19 cellular contexts compared by ENCODE assay signal in the genomic region with DNA sequence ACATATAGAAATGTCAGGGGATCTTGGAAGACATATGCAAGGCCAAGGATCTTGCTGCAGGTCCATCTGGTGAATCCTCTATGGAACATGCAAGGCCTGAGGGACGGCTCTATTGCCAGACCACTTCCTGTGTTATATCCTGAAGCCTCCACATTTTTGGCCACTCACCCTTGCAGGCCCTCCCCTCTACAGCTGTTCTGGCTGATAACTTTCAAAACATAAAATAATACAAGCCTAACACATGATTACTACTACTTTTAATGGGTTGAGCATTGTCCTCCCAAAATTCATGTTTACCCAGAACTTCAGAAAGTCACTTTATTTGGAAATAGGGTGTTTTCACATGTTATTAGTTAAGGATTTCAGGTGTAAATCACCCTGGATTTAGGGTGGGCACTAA. TPM values are rescaled to one million over a fixed set of nuclear protein-coding genes. Genes with fewer than 3 reads are reported as not detected.
DNase-seq lines count a peak whose midpoint lies in the region; ATAC-seq and TF ChIP-seq lines count a peak whose summit lies in the region.
"Had no signal": no experiment of that assay in that cellular context is flagged by ENCODE, and none has a peak within 500 bp of the region (broad histone marks: within the 10 kb centered on the region; RNA-seq: fewer than 3 reads in every experiment).

No MANE protein-coding gene starts in this region.

- H3K27me3 ChIP-seq in heart left ventricle (no peaks in the 10 kb centered on the region), left ventricle myocardium inferior (ENCODE audit: low read depth) (no peaks in the 10 kb centered on the region), SJCRH30 (no peaks in the 10 kb centered on the region)
- H3K27me3 ChIP-seq: MG63 had no signal

- H3K36me3 ChIP-seq in heart left ventricle (no peaks in the 10 kb centered on the region), left ventricle myocardium inferior (no peaks in the 10 kb centered on the region), SJCRH30 (no peaks in the 10 kb centered on the region)
- H3K36me3 ChIP-seq: MG63 had no signal

- H3K27ac ChIP-seq in heart left ventricle (no peak overlapping the region), left ventricle myocardium inferior (replicated peaks) (no peak overlapping the region), SJCRH30 (no peak overlapping the region)
- H3K27ac ChIP-seq: HL-60 had no signal

- TF ChIP-seq POLR2A in heart left ventricle (IDR thresholded peaks at IDR 0.05), result no peak

- intact Hi-C loops in heart left ventricle (cut with DNase I) (no loop called here), left ventricle myocardium inferior (cut with micrococcal nuclease) (no loop called here)

- TF ChIP-seq CTCF in heart left ventricle (IDR thresholded peaks at IDR 0.05) (no peak), left ventricle myocardium inferior (IDR thresholded peaks at IDR 0.05; ENCODE audit: borderline replicate concordance) (no peak), fibroblast of mammary gland (conservative IDR thresholded peaks at IDR 0.05; ENCODE audit: control insufficient read depth, insufficient read depth, low read depth, low read length) (no peak)

- peak in 2 of 4 donors; percentile 60 to 68 for ATAC-seq in heart left ventricle
- ATAC-seq in left lobe of liver, result no peak
- ATAC-seq: GM12878, GM23338 had no signal

- H3K4me1 ChIP-seq in heart left ventricle, result peaks cover 0 to 4% (median 0%) of the 10 kb centered on the region in 12 donors
- H3K4me1 ChIP-seq in left ventricle myocardium inferior, result no peaks in the 10 kb centered on the region
- H3K4me1 ChIP-seq in SJCRH30, result no peaks in the 10 kb centered on the region; the same call in 1 of the 2 replicates

- H3K4me3 ChIP-seq in heart left ventricle, result no peak overlapping the region
- H3K4me3 ChIP-seq in left ventricle myocardium inferior, result no peak overlapping the region
- H3K4me3 ChIP-seq in SJCRH30, result no peak overlapping the region
- H3K4me3 ChIP-seq in fibroblast of mammary gland (ENCODE audit: control insufficient read depth, low read depth, low read length), result no peak overlapping the region
- no peak overlapping the region for H3K4me3 ChIP-seq in skeletal muscle cell (ENCODE audit: low read depth, low read length)
- H3K4me3 ChIP-seq: GM12878, GM23338, MG63 had no signal

- H3K9me3 ChIP-seq in heart left ventricle (no peaks in the 10 kb centered on the region), left ventricle myocardium inferior (replicated peaks) (no peaks in the 10 kb centered on the region), SJCRH30 (replicated peaks) (no peaks in the 10 kb centered on the region)
- H3K9me3 ChIP-seq: MG63 had no signal

- peak in 3 of 5 donors; percentile 25 to 35 (median 26) for DNase-seq in heart left ventricle
- no peak for DNase-seq in left ventricle myocardium inferior
- DNase-seq in SJCRH30, result peak; percentile 20 to 48
- DNase-seq in fibroblast of mammary gland (ENCODE audit: low read depth), result peak; percentile 46
- peak; percentile 27 for DNase-seq in skeletal muscle cell (ENCODE audit: low read depth)
- DNase-seq in SKM-1 treated with dmso at 0.1 percent for 144 hours (lab: John Stamatoyannopoulos, UW; ENCODE audit: unreplicated experiment), result no peak
- no peak for DNase-seq in left lobe of liver (ENCODE audit: low spot score)
- DNase-seq in activated CD4-positive, alpha-beta T cell treated with anti-CD3 and anti-CD28 coated beads for 1 hour, result no peak
- DNase-seq: 8988T, C1 segment of cervical spinal cord, DMS153, KG1, MG63, NCI-H1105 treated with DMSO at 0.1 percent for 48 hours, NCI-H187 treated with DMSO at 0.1 percent for 48 hours, NCI-H510A treated with DMSO at 0.1 percent for 48 hours had no signal

- WGBS in heart left ventricle, 4 donors, result 38 to 53% (median 43%) methylated on average over 1 of the region's 1 CpG

RNA-seq across cellular contexts. Expression of a gene that starts 18.5 kb away (rescaled TPM):
- total RNA-seq in heart left ventricle, result 100 to 1,000 TPM in 4 of 9 donors, 10 to 100 TPM in 5; 31.8 to 126 (median 90.5) TPM
- polyA plus RNA-seq in heart left ventricle, result 10 to 100 TPM; 19.6 to 87.2 TPM
- total RNA-seq in left ventricle myocardium inferior, result 85.8 TPM
- total RNA-seq in SJCRH30 (2014; rRNA removed; shearing (Covaris generic)), result 23.5 and 33.7 TPM in 2 replicates
- total RNA-seq in left lobe of liver, result 17.3 TPM

Comparison
In these comparisons a context has a peak if more than half of its experiments do, and no peak if none do; other contexts are left out.
1. DNase-seq: peak in heart left ventricle (3 of 5), SJCRH30 (2 of 2), fibroblast of mammary gland (single experiment) and skeletal muscle cell (single experiment); none in left ventricle myocardium inferior (single experiment), SKM-1 treated with dmso at 0.1 percent for 144 hours (single experiment), left lobe of liver (single experiment) and activated CD4-positive, alpha-beta T cell treated with anti-CD3 and anti-CD28 coated beads for 1 hour (single experiment).